Comparison of ENCODE assay signal across 1 cellular context in genomic region chr1:228486596-228487335, GRCh38.
TF ChIP-seq lines count a peak whose summit lies in the region.

No MANE protein-coding gene starts in this region.

TF ChIP-seq in SK-N-SH, 30 proteins besides CTCF, POLR2A, EP300 and RAD21 (continued from another document):
- TF ChIP-seq, protein P1, sequence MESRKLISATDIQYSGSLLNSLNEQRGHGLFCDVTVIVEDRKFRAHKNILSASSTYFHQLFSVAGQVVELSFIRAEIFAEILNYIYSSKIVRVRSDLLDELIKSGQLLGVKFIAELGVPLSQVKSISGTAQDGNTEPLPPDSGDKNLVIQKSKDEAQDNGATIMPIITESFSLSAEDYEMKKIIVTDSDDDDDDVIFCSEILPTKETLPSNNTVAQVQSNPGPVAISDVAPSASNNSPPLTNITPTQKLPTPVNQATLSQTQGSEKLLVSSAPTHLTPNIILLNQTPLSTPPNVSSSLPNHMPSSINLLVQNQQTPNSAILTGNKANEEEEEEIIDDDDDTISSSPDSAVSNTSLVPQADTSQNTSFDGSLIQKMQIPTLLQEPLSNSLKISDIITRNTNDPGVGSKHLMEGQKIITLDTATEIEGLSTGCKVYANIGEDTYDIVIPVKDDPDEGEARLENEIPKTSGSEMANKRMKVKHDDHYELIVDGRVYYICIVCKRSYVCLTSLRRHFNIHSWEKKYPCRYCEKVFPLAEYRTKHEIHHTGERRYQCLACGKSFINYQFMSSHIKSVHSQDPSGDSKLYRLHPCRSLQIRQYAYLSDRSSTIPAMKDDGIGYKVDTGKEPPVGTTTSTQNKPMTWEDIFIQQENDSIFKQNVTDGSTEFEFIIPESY (IDR thresholded peaks at IDR 0.05; ENCODE audit: borderline replicate concordance, low read depth), result no peak; the same call in 1 of the 2 replicates
- TF ChIP-seq TCF12 (IDR thresholded peaks at IDR 0.05) (peak; percentile 18; the same call in 1 of the 2 replicates), TAF1 (IDR thresholded peaks at IDR 0.05; ENCODE audit: borderline replicate concordance, low read depth, low read length) (no peak), YY1 (IDR thresholded peaks at IDR 0.05; ENCODE audit: low read depth) (peak; percentile 68; the same call in 1 of the 2 replicates), SIN3A (IDR thresholded peaks at IDR 0.05; ENCODE audit: borderline replicate concordance, low read depth, low read length) (no peak; the same call in 1 of the 2 replicates), NFIC (IDR thresholded peaks at IDR 0.05; ENCODE audit: borderline replicate concordance) (peak; percentile 28; the same call in 1 of the 2 replicates), GABPA (IDR thresholded peaks at IDR 0.05; ENCODE audit: low read depth) (no peak), CHD2 (IDR thresholded peaks at IDR 0.05; ENCODE audit: low read length, partially characterized antibody) (no peak), POLR2AphosphoS5 (IDR thresholded peaks at IDR 0.05; ENCODE audit: low read depth, low read length) (no peak; the same call in 1 of the 2 replicates)
- TF ChIP-seq, protein P2, sequence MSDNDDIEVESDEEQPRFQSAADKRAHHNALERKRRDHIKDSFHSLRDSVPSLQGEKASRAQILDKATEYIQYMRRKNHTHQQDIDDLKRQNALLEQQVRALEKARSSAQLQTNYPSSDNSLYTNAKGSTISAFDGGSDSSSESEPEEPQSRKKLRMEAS (IDR thresholded peaks at IDR 0.05; ENCODE audit: low read depth), result peak; percentile 74
TF ChIP-seq in SK-N-SH: peak in this region for 8.
